ENCODE assay signal across 8 cellular contexts in the genomic region with DNA sequence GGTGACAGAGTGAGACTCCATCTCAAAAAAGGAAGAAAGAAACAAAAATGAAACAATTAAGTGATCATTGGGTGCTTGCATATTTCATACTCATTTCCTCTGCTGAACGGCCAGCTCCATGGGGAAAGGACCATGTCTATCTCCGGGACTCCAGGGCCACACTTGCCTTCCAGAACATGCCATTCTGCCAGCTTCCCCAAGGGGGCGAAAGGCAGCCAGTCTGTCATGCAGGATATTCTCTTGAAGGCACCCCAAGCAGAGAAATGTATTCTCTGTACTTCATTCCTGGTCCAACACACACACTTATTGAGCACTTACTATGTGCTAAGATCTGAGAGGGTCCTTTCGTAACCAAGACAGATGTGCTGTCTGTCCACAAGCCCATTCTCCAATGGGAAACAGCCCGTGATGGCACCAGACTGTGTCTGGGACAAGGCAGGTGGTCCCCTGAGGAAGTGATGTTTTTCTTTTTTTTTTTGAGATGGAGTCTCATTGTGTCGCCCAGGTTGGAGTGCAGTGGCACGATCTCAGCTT. TPM values are rescaled to one million over a fixed set of nuclear protein-coding genes. Genes with fewer than 3 reads are reported as not detected.
DNase-seq lines count a peak whose midpoint lies in the region; ATAC-seq and TF ChIP-seq lines count a peak whose summit lies in the region.

No MANE protein-coding gene starts in this region.

- H3K9me3 ChIP-seq in adrenal gland (replicated peaks in 1 of 3) (no peaks in the 10 kb centered on the region), mucosa of descending colon (no peaks in the 10 kb centered on the region)

- 49 to 70% (median 63%) methylated on average over 7 of the region's 7 CpGs for WGBS in adrenal gland, 4 donors

- DNase-seq in NAMALWA (ENCODE audit: low spot score) = peak; percentile 68
- peak in 5 of 7 donors; percentile 48 to 76 (median 66) for DNase-seq in adrenal gland
- peak in 2 of 3 donors; percentile 49 to 55 for DNase-seq in mucosa of descending colon
- DNase-seq in kidney tubule cell (ENCODE audit: low spot score) = no peak

- intact Hi-C loops in adrenal gland (cut with DNase I) = loop anchor here in 1 of 2 donors (10.0 kb wide), 1 partner anchor 146 kb away; the partner anchor contains the start of gene DNM2
- intact Hi-C loops in mucosa of descending colon (cut with DNase I, micrococcal nuclease) = loop anchor here in 1 of 2 donors (10.0 kb wide), 1 partner anchor 146 kb away; the partner anchor contains the start of gene DNM2

- H3K36me3 ChIP-seq in adrenal gland (replicated peaks in 1 of 2) (no peaks in the 10 kb centered on the region), mucosa of descending colon (ENCODE audit: low read depth) (no peaks in the 10 kb centered on the region)

- no peaks in the 10 kb centered on the region for H3K27me3 ChIP-seq in adrenal gland

- no peak overlapping the region for H3K27ac ChIP-seq in adrenal gland

- no peak for TF ChIP-seq POLR2A in adrenal gland (IDR thresholded peaks at IDR 0.05)

- ATAC-seq in mucosa of descending colon (peak; percentile 64), GM18907 (IDR thresholded peaks at IDR 0.05; ENCODE audit: unreplicated experiment) (no peak), HG03139 (IDR thresholded peaks at IDR 0.05; ENCODE audit: unreplicated experiment) (no peak), HG02970 (IDR thresholded peaks at IDR 0.05; ENCODE audit: low FRiP score, unreplicated experiment) (no peak)

- TF ChIP-seq CTCF in GM12873 (IDR thresholded peaks at IDR 0.05; ENCODE audit: insufficient read depth, low read depth, low read length, missing control alignments) (peak; percentile 75), adrenal gland (IDR thresholded peaks at IDR 0.05) (peak; percentile 19 to 47 (median 39)), mucosa of descending colon (IDR thresholded peaks at IDR 0.05) (no peak)

- H3K4me3 ChIP-seq in adrenal gland = no peak overlapping the region
- H3K4me3 ChIP-seq in mucosa of descending colon = no peak overlapping the region

- H3K4me1 ChIP-seq in adrenal gland (replicated peaks in 1 of 2) (peaks cover 0 to 5% of the 10 kb centered on the region in 2 donors), mucosa of descending colon (ENCODE audit: low read depth) (no peaks in the 10 kb centered on the region)

RNA-seq across cellular contexts. Expression of gene CARM1, which starts 10.2 kb away (rescaled TPM):
- total RNA-seq in adrenal gland (10 to 100 TPM in 7 of 8 donors, 1 to 10 TPM in 1; 8.2 to 36.3 (median 24.0) TPM), mucosa of descending colon (10 to 100 TPM; 49.1 to 54.3 (median 49.7) TPM)
- 10 to 100 TPM; 13.8 to 38.1 (median 20.4) TPM for polyA plus RNA-seq in adrenal gland

RNA-seq across cellular contexts. Expression of gene C19orf38, which starts 13.0 kb away (rescaled TPM):
- total RNA-seq in adrenal gland = 1 to 10 TPM in 6 of 8 donors, under 1 TPM in 2; 0.30 to 5.6 (median 1.9) TPM
- polyA plus RNA-seq in adrenal gland = 1 to 10 TPM; 1.1 to 2.0 (median 1.9) TPM
- 1 to 10 TPM in 1 of 3 donors, under 1 TPM in 2; 0.64 to 1.9 (median 0.73) TPM for total RNA-seq in mucosa of descending colon

RNA-seq across cellular contexts. Expression of gene TMED1, which starts 25.2 kb away (rescaled TPM):
- total RNA-seq in adrenal gland (100 to 1,000 TPM in 1 of 8 donors, 10 to 100 TPM in 7; 36.5 to 103 (median 51.7) TPM), mucosa of descending colon (10 to 100 TPM; 12.8 to 24.7 (median 15.3) TPM)
- polyA plus RNA-seq in adrenal gland = 10 to 100 TPM; 12.5 to 49.6 (median 34.9) TPM
